1 cellular context compared by ENCODE assay signal in genomic region chr3:54042259-54042823, GRCh38.
TF ChIP-seq lines count a peak whose summit lies in the region.

No MANE protein-coding gene starts in this region.

TF ChIP-seq in GM23338, 12 proteins besides CTCF, POLR2A, EP300 and RAD21 (continued from another document):
- TF ChIP-seq REST (IDR thresholded peaks at IDR 0.05; ENCODE audit: unreplicated experiment) (no peak), ZNF331 (CRISPR knock-in tag; IDR thresholded peaks at IDR 0.05; ENCODE audit: low read depth) (no peak), STAT1 (IDR thresholded peaks at IDR 0.05; ENCODE audit: unreplicated experiment) (no peak), EZH2 (IDR thresholded peaks at IDR 0.05; ENCODE audit: low read depth, unreplicated experiment) (no peak), POLR2AphosphoS5 (IDR thresholded peaks at IDR 0.05; ENCODE audit: low read depth) (no peak), NANOG (IDR thresholded peaks at IDR 0.05; ENCODE audit: borderline replicate concordance) (no peak), JUNB (IDR thresholded peaks at IDR 0.05; ENCODE audit: unreplicated experiment) (no peak), ETS1 (IDR thresholded peaks at IDR 0.05) (no peak), CREB1 (CRISPR knock-in tag; IDR thresholded peaks at IDR 0.05; ENCODE audit: low read depth) (no peak)
